In the genomic region with DNA sequence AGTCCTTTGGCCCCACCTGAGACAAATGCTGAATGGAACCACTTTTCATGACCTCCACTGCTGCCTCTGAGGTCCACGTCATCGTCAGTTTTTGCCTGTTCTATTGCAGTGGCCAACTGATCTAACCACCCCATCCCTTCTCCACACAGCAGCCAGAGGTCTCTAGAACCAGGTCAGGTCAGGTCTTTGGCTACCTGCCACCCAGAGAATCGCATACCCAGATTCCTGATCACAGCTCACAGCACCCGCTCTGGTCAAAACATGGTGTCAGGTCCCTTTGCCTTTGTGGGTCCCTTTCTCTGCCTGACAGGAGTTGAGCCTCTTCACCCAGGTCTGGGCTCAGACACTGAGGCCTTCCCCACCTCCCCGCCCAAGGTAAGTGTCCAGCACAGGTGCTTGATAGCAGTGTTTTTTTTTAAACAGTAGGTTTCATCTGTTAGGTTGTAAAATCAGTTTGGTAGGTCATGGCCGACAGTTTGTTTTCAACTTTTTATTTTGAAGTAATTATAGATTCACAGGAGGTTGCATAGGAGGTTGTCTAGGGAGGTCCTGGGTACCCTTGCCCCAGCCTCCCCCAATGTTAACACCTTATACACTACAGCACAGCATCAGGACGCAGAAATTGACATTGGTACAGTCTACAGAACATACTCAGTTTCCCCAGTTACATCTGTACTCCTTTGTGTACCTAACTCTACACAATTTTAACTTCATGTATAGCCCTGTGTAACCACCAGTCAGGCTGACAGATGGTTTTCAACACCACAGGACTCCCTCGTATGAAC, we compare ENCODE assay signal across 1 cellular context.
TF ChIP-seq lines count a peak whose summit lies in the region.

No MANE protein-coding gene starts in this region.

TF ChIP-seq in GM12878, 131 proteins besides CTCF, POLR2A, EP300 and RAD21:
- TF ChIP-seq POLR2AphosphoS5 (IDR thresholded peaks at IDR 0.05; ENCODE audit: low read length) (0 out of 2 replicates have a peak, but pooled peaks have one; percentile 55), PML (IDR thresholded peaks at IDR 0.05; ENCODE audit: low read length) (no peak)
TF ChIP-seq in GM12878: peak in this region for 1.
